In genomic region chr17:37701424-37702020, GRCh38 we compare ENCODE assay signal across 1 cellular context.
TF ChIP-seq lines count a peak whose summit lies in the region.

No MANE protein-coding gene starts in this region.

TF ChIP-seq in endothelial cell of umbilical vein, 7 proteins besides CTCF, POLR2A, EP300 and RAD21:
- no peak for TF ChIP-seq GATA2 (IDR thresholded peaks at IDR 0.05; ENCODE audit: insufficient read depth, insufficient read length, low read depth, low read length)
- no peak for TF ChIP-seq JUN (IDR thresholded peaks at IDR 0.05; ENCODE audit: borderline replicate concordance, insufficient read depth, insufficient read length, low read depth)
- no peak for TF ChIP-seq FOS (IDR thresholded peaks at IDR 0.05; ENCODE audit: borderline replicate concordance, insufficient read depth, low read length)
- TF ChIP-seq POLR2AphosphoS5 (IDR thresholded peaks at IDR 0.05; ENCODE audit: insufficient read depth, low read depth, low read length) = no peak
